Comparison of ENCODE assay signal across 9 cellular contexts in genomic region chr2:120224735-120225548, GRCh38. TPM values are rescaled to one million over a fixed set of nuclear protein-coding genes. Genes with fewer than 3 reads are reported as not detected.
DNase-seq lines count a peak whose midpoint lies in the region; ATAC-seq, FAIRE-seq and TF ChIP-seq lines count a peak whose summit lies in the region.
"Had no signal": no experiment of that assay in that cellular context is flagged by ENCODE, and none has a peak within 500 bp of the region (broad histone marks: within the 10 kb centered on the region; RNA-seq: fewer than 3 reads in every experiment).

No MANE protein-coding gene starts in this region.

- ATAC-seq in activated B cell treated with CpG ODN at 0.5 μM for 24 hours (ENCODE audit: low read depth) (no peak), natural killer cell (no peak)

- peaks cover 23 to 35% (median 33%) of the 10 kb centered on the region in 3 donors for H3K4me1 Mint-ChIP-seq in IgD-negative memory B cell
- H3K4me1 Mint-ChIP-seq in activated B cell treated with CpG ODN at 0.5 μM for 24 hours, result peaks cover 50% of the 10 kb centered on the region
- H3K4me1 Mint-ChIP-seq in natural killer cell, result peaks cover 40 to 56% of the 10 kb centered on the region in 2 donors

- H3K27ac Mint-ChIP-seq in IgD-negative memory B cell (peak overlapping the region in 2 of 3 donors; percentile 46 to 97), activated B cell treated with CpG ODN at 0.5 μM for 24 hours (peak overlapping the region; percentile 12), natural killer cell (peak overlapping the region in 1 of 2 donors; percentile 89)

- peak overlapping the region in 3 of 4 donors; percentile 45 to 96 (median 87) for H3K4me3 Mint-ChIP-seq in IgD-negative memory B cell
- peak overlapping the region; percentile 52 for H3K4me3 Mint-ChIP-seq in activated B cell treated with CpG ODN at 0.5 μM for 24 hours
- H3K4me3 Mint-ChIP-seq in natural killer cell, result peak overlapping the region; percentile 83

- CTCF ChIA-PET in activated B cell treated with CpG ODN at 0.5 μM for 24 hours (lab: Charles Lee), result no interaction called here

- TF ChIP-seq POLR2A in GM12891 (IDR thresholded peaks at IDR 0.05; ENCODE audit: low read depth, low read length), result no peak

- peaks cover 4% of the 10 kb centered on the region for H3K36me3 Mint-ChIP-seq in IgD-negative memory B cell
- H3K36me3 Mint-ChIP-seq in activated B cell treated with CpG ODN at 0.5 μM for 24 hours (ENCODE audit: low read depth), result peaks cover 22% of the 10 kb centered on the region
- no peaks in the 10 kb centered on the region for H3K36me3 Mint-ChIP-seq in natural killer cell

- intact Hi-C loops in activated B cell treated with CpG ODN at 0.5 μM for 24 hours (cut with micrococcal nuclease), result loop anchor here (5.0 to 10.0 kb wide), 2 partner anchors 42 to 860 kb away; partner anchors contain the start of genes C2orf76 and DBI
- intact Hi-C loops in natural killer cell (cut with micrococcal nuclease), result no loop called here

- no peak for FAIRE-seq in GM12891 (lab: Jason Lieb, UNC)

- H3K27me3 Mint-ChIP-seq in IgD-negative memory B cell, result no peaks in the 10 kb centered on the region
- no peaks in the 10 kb centered on the region for H3K27me3 Mint-ChIP-seq in activated B cell treated with CpG ODN at 0.5 μM for 24 hours
- no peaks in the 10 kb centered on the region for H3K27me3 Mint-ChIP-seq in natural killer cell (ENCODE audit: low read depth in 2 of 2)

- no peak for TF ChIP-seq CTCF in activated B cell treated with CpG ODN at 0.5 μM for 24 hours (IDR thresholded peaks at IDR 0.05)
- TF ChIP-seq CTCF in natural killer cell (IDR thresholded peaks at IDR 0.05), result no peak

- H3K9me3 Mint-ChIP-seq in IgD-negative memory B cell, result no peaks in the 10 kb centered on the region
- peaks cover 2% of the 10 kb centered on the region for H3K9me3 Mint-ChIP-seq in activated B cell treated with CpG ODN at 0.5 μM for 24 hours
- no peaks in the 10 kb centered on the region for H3K9me3 Mint-ChIP-seq in natural killer cell

- DNase-seq in NCI-H2107 treated with DMSO at 0.1 percent for 48 hours (lab: John Stamatoyannopoulos, UW; ENCODE audit: unreplicated experiment) (peak; percentile 49), NCI-H2107 (lab: John Stamatoyannopoulos, UW) (no peak), activated B cell treated with CpG ODN at 0.5 μM for 24 hours (no peak), natural killer cell (no peak), GM12891 (ENCODE audit: insufficient read length, low spot score) (no peak), NCI-H2227 (lab: John Stamatoyannopoulos, UW; ENCODE audit: unreplicated experiment) (no peak)
- no peak for DNase-seq in NK-92 treated with Interleukin-12 subunit alpha and Interleukin-12 subunit beta, amount 100 ng/mL, for 24 hours (lab: John Stamatoyannopoulos, UW)
- DNase-seq: 8988T had no signal

- POLR2A ChIA-PET in activated B cell treated with CpG ODN at 0.5 μM for 24 hours (lab: Charles Lee), result interaction anchor here (0.7 to 1.3 kb wide), 3 partner anchors 27 to 465 kb away, joined by 3 to 4 read pairs (median 4); partner anchors contain the start of genes PTPN4 and RALB

TF ChIP-seq in GM12891, 5 proteins besides CTCF, POLR2A, EP300 and RAD21:
- no peak for TF ChIP-seq TAF1 (IDR thresholded peaks at IDR 0.05; ENCODE audit: low read depth, low read length)
- TF ChIP-seq POU2F2 (IDR thresholded peaks at IDR 0.05; ENCODE audit: low read depth, low read length), result no peak
- no peak for TF ChIP-seq SPI1 (IDR thresholded peaks at IDR 0.05; ENCODE audit: low read depth, low read length)
- no peak for TF ChIP-seq PAX5 (IDR thresholded peaks at IDR 0.05; ENCODE audit: insufficient read depth, low read length, severe bottlenecking)
- TF ChIP-seq POLR2AphosphoS5 (IDR thresholded peaks at IDR 0.05; ENCODE audit: low read depth, low read length), result no peak

RNA-seq across cellular contexts. Expression of gene TMEM185B, which starts 1.7 kb away (rescaled TPM):
- 29.1 TPM for polyA plus RNA-seq in IgD-negative memory B cell
- total RNA-seq in activated B cell treated with CpG ODN at 0.5 μM for 24 hours (25.6 and 26.8 TPM in 2 replicates), natural killer cell (10 to 100 TPM; 19.9 to 25.2 (median 19.9) TPM)
- polyA plus RNA-seq in GM12891 (2012; ENCODE audit: low read depth, missing spikeins), result 6.5 TPM

RNA-seq across cellular contexts. Expression of gene RALB, which starts 27.7 kb away (rescaled TPM):
- polyA plus RNA-seq in IgD-negative memory B cell, result 81.7 TPM
- total RNA-seq in activated B cell treated with CpG ODN at 0.5 μM for 24 hours, result 29.9 and 33.4 TPM in 2 replicates
- 10 to 100 TPM; 21.0 to 25.9 (median 25.4) TPM for total RNA-seq in natural killer cell
- 48.0 TPM for polyA plus RNA-seq in GM12891 (2012; ENCODE audit: low read depth, missing spikeins)
